9 cellular contexts compared by ENCODE assay signal in genomic region chr22:17243524-17243923, GRCh38. TPM values are rescaled to one million over a fixed set of nuclear protein-coding genes. Genes with fewer than 3 reads are reported as not detected.
DNase-seq lines count a peak whose midpoint lies in the region; ATAC-seq and TF ChIP-seq lines count a peak whose summit lies in the region.
"Had no signal": no experiment of that assay in that cellular context is flagged by ENCODE, and none has a peak within 500 bp of the region (broad histone marks: within the 10 kb centered on the region; RNA-seq: fewer than 3 reads in every experiment).

No MANE protein-coding gene starts in this region.

- peak overlapping the region; percentile 95 for H2AFZ ChIP-seq in MM.1S (ENCODE audit: low read length)

- H3K9me3 ChIP-seq in MM.1S (replicated peaks; ENCODE audit: insufficient read depth, low read length) (no peaks in the 10 kb centered on the region), heart right ventricle (no peaks in the 10 kb centered on the region)

- no peaks in the 10 kb centered on the region for H3K36me3 ChIP-seq in MM.1S (replicated peaks; ENCODE audit: insufficient read depth, low read length)
- H3K36me3 ChIP-seq in heart right ventricle: no peaks in the 10 kb centered on the region

- peak; percentile 81 for ATAC-seq in GM18520 (IDR thresholded peaks at IDR 0.05; ENCODE audit: unreplicated experiment)
- ATAC-seq in GM21723 (IDR thresholded peaks at IDR 0.05; ENCODE audit: unreplicated experiment): peak; percentile 93
- peak in 7 of 8 donors; percentile 24 to 71 (median 38) for ATAC-seq in heart right ventricle

- H3K9me2 ChIP-seq in MM.1S (replicated peaks; ENCODE audit: insufficient read depth, low read length): no peaks in the 10 kb centered on the region

- no peaks in the 10 kb centered on the region for H3F3A ChIP-seq in MM.1S (ENCODE audit: insufficient read depth, low read length)

- H3K27me3 ChIP-seq in MM.1S (replicated peaks; ENCODE audit: insufficient read depth, low read length) (no peaks in the 10 kb centered on the region), heart right ventricle (no peaks in the 10 kb centered on the region)

- peak overlapping the region; percentile 57; the same call in 1 of the 2 replicates for H3K9ac ChIP-seq in MM.1S (ENCODE audit: low read length)

- peaks cover 14% of the 10 kb centered on the region for H3K4me1 ChIP-seq in MM.1S (ENCODE audit: low read length)
- H3K4me1 ChIP-seq in heart right ventricle: peaks cover 0 to 25% (median 0%) of the 10 kb centered on the region in 9 donors

- peak overlapping the region; percentile 72; the same call in 1 of the 2 replicates for H3K4me2 ChIP-seq in MM.1S (ENCODE audit: low read depth, low read length)

- 78 to 85% methylated on average over 6 of the region's 6 CpGs for WGBS in heart right ventricle, 2 donors

- no peaks in the 10 kb centered on the region for H3K79me2 ChIP-seq in MM.1S (ENCODE audit: low read length)

- H4K20me1 ChIP-seq in MM.1S (ENCODE audit: insufficient read depth, low read length): no peaks in the 10 kb centered on the region

- intact Hi-C loops in heart right ventricle (cut with DNase I): no loop called here

- peak overlapping the region; percentile 72 for H3K27ac ChIP-seq in MM.1S (ENCODE audit: low read length)
- peak overlapping the region in 1 of 10 donors; percentile 85 for H3K27ac ChIP-seq in heart right ventricle

- H3K4me3 ChIP-seq in MM.1S (ENCODE audit: low read length): peak overlapping the region; percentile 38; the same call in 1 of the 2 replicates
- no peak overlapping the region for H3K4me3 ChIP-seq in heart right ventricle
- no peak overlapping the region for H3K4me3 ChIP-seq in foreskin fibroblast (ENCODE audit: low read depth in 1 of 2, low read length in 2 of 2)

- TF ChIP-seq CTCF in MM.1S (IDR thresholded peaks at IDR 0.05; ENCODE audit: low read length) (no peak), heart right ventricle (IDR thresholded peaks at IDR 0.05) (no peak), foreskin fibroblast (IDR thresholded peaks at IDR 0.05; ENCODE audit: low read depth, low read length) (no peak)

- peak; percentile 81 for DNase-seq in MM.1S
- no peak for DNase-seq in heart right ventricle
- no peak for DNase-seq in glomerular visceral epithelial cell (ENCODE audit: extremely low spot score)
- DNase-seq in AML-193 (lab: John Stamatoyannopoulos, UW): no peak
- no peak for DNase-seq in mucosa of gallbladder (ENCODE audit: low spot score)
- DNase-seq in foreskin fibroblast: no peak

RNA-seq across cellular contexts. Expression of gene ADA2, which starts 24.3 kb away (rescaled TPM):
- 100 to 1,000 TPM in 3 of 10 donors, 10 to 100 TPM in 7; 18.1 to 126 (median 78.2) TPM for total RNA-seq in heart right ventricle
- 10 to 100 TPM; 11.0 to 11.8 TPM for polyA plus RNA-seq in heart right ventricle
- total RNA-seq in mucosa of gallbladder: 54.4 TPM
- total RNA-seq: NCI-H460 had no signal

Comparison
In these comparisons a context has a peak if more than half of its experiments do, and no peak if none do; other contexts are left out.
1. ATAC-seq: peak in every context shown above with its lines; median percentile 93 in GM21723; 81 in GM18520; 38 in heart right ventricle.